14 cellular contexts compared by ENCODE assay signal in genomic region chr4:100348472-100348871, GRCh38.
DNase-seq lines count a peak whose midpoint lies in the region; ATAC-seq and TF ChIP-seq lines count a peak whose summit lies in the region.
"Had no signal": no experiment of that assay in that cellular context is flagged by ENCODE, and none has a peak within 500 bp of the region (broad histone marks: within the 10 kb centered on the region; RNA-seq: fewer than 3 reads in every experiment).

No MANE protein-coding gene starts in this region.

- H3K4me3 ChIP-seq in breast epithelium (no peak overlapping the region), SJSA1 (no peak overlapping the region), smooth muscle cell (no peak overlapping the region)
- H3K4me3 ChIP-seq: coronary artery, thoracic aorta had no signal

- peak overlapping the region; percentile 18 for H3K4me2 ChIP-seq in smooth muscle cell

- no peak for TF ChIP-seq CTCF in MCF 10A (IDR thresholded peaks at IDR 0.05; ENCODE audit: unreplicated experiment)
- TF ChIP-seq CTCF in breast epithelium (IDR thresholded peaks at IDR 0.05), result no peak
- no peak for TF ChIP-seq CTCF in smooth muscle cell (IDR thresholded peaks at IDR 0.05; ENCODE audit: borderline replicate concordance, insufficient read depth, poor library complexity, severe bottlenecking)

- H4K20me1 ChIP-seq in smooth muscle cell (ENCODE audit: low read depth), result no peaks in the 10 kb centered on the region

- WGBS in smooth muscle cell (ENCODE audit: low lambda C conversion rate), result 41% methylated on average over 3 of the region's 3 CpGs

- peak overlapping the region; percentile 25 for H3K9ac ChIP-seq in smooth muscle cell (ENCODE audit: low read depth)

- intact Hi-C loops in MCF 10A (cut with micrococcal nuclease) (no loop called here), breast epithelium (cut with DNase I; ENCODE audit: low total_unique reads) (no loop called here)

- no TSS peak for BruUV-seq in MCF 10A (replicated peaks; lab: Mats Ljungman, UMichigan)

- no peak overlapping the region for H2AFZ ChIP-seq in smooth muscle cell (ENCODE audit: low read depth)

- POLR2A ChIA-PET in MCF 10A (lab: Yijun Ruan, JAX), result no interaction called here

- TF ChIP-seq POLR2A in breast epithelium (IDR thresholded peaks at IDR 0.05) (no peak), erythroblast (IDR thresholded peaks at IDR 0.05; ENCODE audit: low read length) (no peak)

- H3K9me3 Mint-ChIP-seq in MCF 10A (ENCODE audit: unreplicated experiment), result peaks cover 19% of the 10 kb centered on the region
- H3K9me3 Mint-ChIP-seq in stimulated activated memory B cell treated with anti-CD40 and anti-IgM and Interleukin-4, amounts not matched to agents 10 μg/mL and 1 μg/mL and 100 μg/mL, for 72 hours, result peaks cover 5% of the 10 kb centered on the region

- H3K9me3 ChIP-seq in breast epithelium, result no peaks in the 10 kb centered on the region
- H3K9me3 ChIP-seq in SJSA1 (replicated peaks), result no peaks in the 10 kb centered on the region; the same call in 1 of the 2 replicates
- no peaks in the 10 kb centered on the region for H3K9me3 ChIP-seq in smooth muscle cell (replicated peaks; ENCODE audit: low read depth)
- H3K9me3 ChIP-seq: thoracic aorta had no signal

- H3K4me1 ChIP-seq in breast epithelium (no peaks in the 10 kb centered on the region), SJSA1 (replicated peaks) (peaks cover 25% of the 10 kb centered on the region), smooth muscle cell (ENCODE audit: low read depth) (no peaks in the 10 kb centered on the region)

- H3K27ac Mint-ChIP-seq in MCF 10A (ENCODE audit: low read depth, unreplicated experiment), result peak overlapping the region; percentile 93
- no peak overlapping the region for H3K27ac Mint-ChIP-seq in stimulated activated memory B cell treated with anti-CD40 and anti-IgM and Interleukin-4, amounts not matched to agents 10 μg/mL and 1 μg/mL and 100 μg/mL, for 72 hours

- peaks cover 10% of the 10 kb centered on the region for H3K4me1 Mint-ChIP-seq in MCF 10A (ENCODE audit: insufficient read depth, unreplicated experiment)
- H3K4me1 Mint-ChIP-seq in stimulated activated memory B cell treated with anti-CD40 and anti-IgM and Interleukin-4, amounts not matched to agents 10 μg/mL and 1 μg/mL and 100 μg/mL, for 72 hours, result no peaks in the 10 kb centered on the region

- no peak for ATAC-seq in stimulated activated memory B cell treated with anti-CD40 and anti-IgM and Interleukin-4, amounts not matched to agents 10 μg/mL and 1 μg/mL and 100 μg/mL, for 72 hours
- no peak for ATAC-seq in GM19023 (IDR thresholded peaks at IDR 0.05; ENCODE audit: unreplicated experiment)
- ATAC-seq: Right ventricle myocardium inferior had no signal

- H3K79me2 ChIP-seq in smooth muscle cell (ENCODE audit: low read depth), result no peaks in the 10 kb centered on the region

- H3K36me3 ChIP-seq in breast epithelium, result no peaks in the 10 kb centered on the region
- no peaks in the 10 kb centered on the region for H3K36me3 ChIP-seq in SJSA1
- H3K36me3 ChIP-seq in smooth muscle cell (ENCODE audit: low read depth), result no peaks in the 10 kb centered on the region
- H3K36me3 ChIP-seq: thoracic aorta had no signal

- H3K27me3 ChIP-seq in breast epithelium (no peaks in the 10 kb centered on the region), SJSA1 (replicated peaks) (no peaks in the 10 kb centered on the region), smooth muscle cell (ENCODE audit: low read depth) (no peaks in the 10 kb centered on the region)

- H3K36me3 Mint-ChIP-seq in MCF 10A (ENCODE audit: insufficient read depth, unreplicated experiment), result no peaks in the 10 kb centered on the region
- no peaks in the 10 kb centered on the region for H3K36me3 Mint-ChIP-seq in stimulated activated memory B cell treated with anti-CD40 and anti-IgM and Interleukin-4, amounts not matched to agents 10 μg/mL and 1 μg/mL and 100 μg/mL, for 72 hours

- no peaks in the 10 kb centered on the region for H3K27me3 Mint-ChIP-seq in MCF 10A (ENCODE audit: insufficient read depth, unreplicated experiment)
- no peaks in the 10 kb centered on the region for H3K27me3 Mint-ChIP-seq in stimulated activated memory B cell treated with anti-CD40 and anti-IgM and Interleukin-4, amounts not matched to agents 10 μg/mL and 1 μg/mL and 100 μg/mL, for 72 hours

- no peak overlapping the region for H3K4me3 Mint-ChIP-seq in MCF 10A (ENCODE audit: unreplicated experiment)
- H3K4me3 Mint-ChIP-seq in stimulated activated memory B cell treated with anti-CD40 and anti-IgM and Interleukin-4, amounts not matched to agents 10 μg/mL and 1 μg/mL and 100 μg/mL, for 72 hours, result no peak overlapping the region

- DNase-seq in MCF 10A (ENCODE audit: unreplicated experiment), result peak; percentile 91
- no peak for DNase-seq in breast epithelium (ENCODE audit: low spot score in 2 of 2)
- peak; percentile 56 to 73 for DNase-seq in SJSA1 (ENCODE audit: low read depth in 1 of 2, low spot score in 2 of 2)
- peak; percentile 52 to 59 for DNase-seq in erythroblast (lab: John Stamatoyannopoulos, UW)
- no peak for DNase-seq in smooth muscle cell (lab: John Stamatoyannopoulos, UW; ENCODE audit: unreplicated experiment)
- no peak for DNase-seq in AG08395 (ENCODE audit: low spot score)
- DNase-seq: AML-193, mesendoderm, NCI-H2171 had no signal

- H3F3A ChIP-seq in smooth muscle cell (ENCODE audit: low read depth), result no peaks in the 10 kb centered on the region

- H3K27ac ChIP-seq in breast epithelium, result no peak overlapping the region
- H3K27ac ChIP-seq in SJSA1, result peak overlapping the region; percentile 76
- H3K27ac ChIP-seq in smooth muscle cell (ENCODE audit: low read depth), result peak overlapping the region; percentile 63
- H3K27ac ChIP-seq: coronary artery, thoracic aorta had no signal

- CTCF ChIA-PET in MCF 10A (lab: Yijun Ruan, JAX), result no interaction called here

Comparison
In these comparisons a context has a peak if more than half of its experiments do, and no peak if none do; other contexts are left out.
1. DNase-seq: peak in MCF 10A (single experiment), SJSA1 (2 of 2) and erythroblast (2 of 2); none in breast epithelium (0 of 2), smooth muscle cell (single experiment) and AG08395 (single experiment).
2. H3K27ac ChIP-seq: peak in SJSA1 (single experiment) and smooth muscle cell (single experiment); none in breast epithelium (0 of 2).